Comparison of ENCODE assay signal across 7 cellular contexts in the genomic region with DNA sequence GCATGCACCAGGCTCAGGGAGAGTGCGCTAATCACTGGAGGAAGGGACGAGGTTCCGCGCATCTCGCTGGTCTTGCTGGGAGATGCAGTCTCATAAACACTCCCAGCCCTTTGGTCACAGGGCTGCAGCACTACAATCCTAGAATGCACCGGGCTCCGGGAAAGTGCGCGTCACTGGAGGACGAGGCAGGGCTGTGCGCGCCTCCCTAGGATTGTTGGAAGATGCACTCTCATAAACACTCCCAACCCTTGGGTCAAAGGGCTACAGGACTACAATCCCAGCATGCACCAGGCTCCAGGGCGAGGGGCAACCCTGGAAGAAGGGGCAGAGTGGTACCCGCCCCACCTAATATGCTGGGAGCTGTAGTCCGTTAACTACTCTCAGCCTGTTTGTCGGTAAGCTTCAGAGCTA. TPM values are rescaled to one million over a fixed set of nuclear protein-coding genes. Genes with fewer than 3 reads are reported as not detected.
DNase-seq lines count a peak whose midpoint lies in the region; ATAC-seq, FAIRE-seq and TF ChIP-seq lines count a peak whose summit lies in the region.
"Not testable (repeated sequence)": the region's sequence is repeated elsewhere in the genome, so short reads cannot be mapped to it uniquely, and the experiment has no call there.

No MANE protein-coding gene starts in this region.

- H3K4me1 Mint-ChIP-seq in activated naive CD8-positive, alpha-beta T cell treated with anti-CD3 and anti-CD28 coated beads, Interleukin-2, amount 10 ng/mL, durations not matched to agents 7 days and 5 days = not testable (repeated sequence)
- H3K4me1 Mint-ChIP-seq in nephron = peaks cover 19% of the 10 kb centered on the region

- H3K4me3 ChIP-seq in GM06990 (replicated peaks; ENCODE audit: low read depth, low read length) (peak overlapping the region; percentile 51), iPS-18c (ENCODE audit: insufficient read depth, low read depth, low read length) (peak overlapping the region; percentile 64; the same call in 1 of the 2 replicates)
- H3K4me3 ChIP-seq in endothelial cell of umbilical vein (replicated peaks in 1 of 3; ENCODE audit: insufficient read depth in 1 of 3, low read depth in 1 of 3, low read length in 3 of 3) = not testable (repeated sequence)

- H3K4me3 Mint-ChIP-seq in activated naive CD8-positive, alpha-beta T cell treated with anti-CD3 and anti-CD28 coated beads, Interleukin-2, amount 10 ng/mL, durations not matched to agents 7 days and 5 days = peak overlapping the region; percentile 76
- peak overlapping the region; percentile 93 to 98 (median 94) for H3K4me3 Mint-ChIP-seq in nephron

- not testable (repeated sequence) for BruUV-seq in endothelial cell of umbilical vein (replicated peaks; lab: Mats Ljungman, UMichigan)

- TF ChIP-seq CTCF in GM06990 (IDR thresholded peaks at IDR 0.05; ENCODE audit: insufficient read depth, low read length, poor library complexity, severe bottlenecking); endothelial cell of umbilical vein (IDR thresholded peaks at IDR 0.05; ENCODE audit: extremely low read depth in 1 of 2, insufficient read depth in 1 of 2, low read depth in 1 of 2, low read length in 2 of 2); nephron (IDR thresholded peaks at IDR 0.05; ENCODE audit: unreplicated experiment in 3 of 3): not testable (repeated sequence)

- DNase-seq in GM06990 (ENCODE audit: extremely low read depth, insufficient read length) = peak; percentile 9
- peak; percentile 85 for DNase-seq in RPMI7951 (ENCODE audit: low read depth)
- not testable (repeated sequence) for DNase-seq in activated naive CD8-positive, alpha-beta T cell treated with anti-CD3 and anti-CD28 coated beads, Interleukin-2, amount 10 ng/mL, durations not matched to agents 7 days and 5 days
- DNase-seq in endothelial cell of umbilical vein (ENCODE audit: low read depth, low spot score) = peak; percentile 9
- DNase-seq in stimulated activated CD4-positive, alpha-beta T cell treated with anti-CD3 and anti-CD28 coated beads, Interleukin-15, amount 100 ng/mL, for 24 hours = peak; percentile 64

- H3K27ac ChIP-seq in endothelial cell of umbilical vein (ENCODE audit: insufficient read depth, low read depth, low read length) = not testable (repeated sequence)

- H3K27ac Mint-ChIP-seq in activated naive CD8-positive, alpha-beta T cell treated with anti-CD3 and anti-CD28 coated beads, Interleukin-2, amount 10 ng/mL, durations not matched to agents 7 days and 5 days = not testable (repeated sequence)
- H3K27ac Mint-ChIP-seq in nephron = peak overlapping the region; percentile 62 to 80 (median 70)

- H3K4me1 ChIP-seq in endothelial cell of umbilical vein (ENCODE audit: control insufficient read depth, extremely low read depth, insufficient read depth, low read length) = not testable (repeated sequence)

- not testable (repeated sequence) for H3K36me3 ChIP-seq in GM06990 (ENCODE audit: control insufficient read depth, insufficient read depth, low read length); endothelial cell of umbilical vein (ENCODE audit: control insufficient read depth in 2 of 2, extremely low read depth in 1 of 2, insufficient read depth in 2 of 2, low read length in 2 of 2)

- intact Hi-C loops in endothelial cell of umbilical vein (cut with micrococcal nuclease) = not testable (repeated sequence)

- H2AFZ ChIP-seq in endothelial cell of umbilical vein (ENCODE audit: low read depth, low read length) = not testable (repeated sequence)

- H3K27me3 ChIP-seq in GM06990 (replicated peaks; ENCODE audit: control insufficient read depth, insufficient read depth, low read length); endothelial cell of umbilical vein (ENCODE audit: control insufficient read depth in 2 of 2, insufficient read depth in 2 of 2, low read length in 2 of 2): not testable (repeated sequence)

- not testable (repeated sequence) for H3K79me2 ChIP-seq in endothelial cell of umbilical vein (ENCODE audit: control insufficient read depth, insufficient read depth, low read length)

- not testable (repeated sequence) for H4K20me1 ChIP-seq in endothelial cell of umbilical vein (replicated peaks; ENCODE audit: control insufficient read depth, extremely low read depth, insufficient read depth, low read length)

- POLR2A ChIA-PET in activated naive CD8-positive, alpha-beta T cell treated with anti-CD3 and anti-CD28 coated beads, Interleukin-2, amount 10 ng/mL, durations not matched to agents 7 days and 5 days (lab: Charles Lee); endothelial cell of umbilical vein (lab: Charles Lee): not testable (repeated sequence)

- dilution Hi-C loops in endothelial cell of umbilical vein (cut with MboI; ENCODE audit: extremely low pct_ligation_motif_present, low sequenced_read_pairs) = not testable (repeated sequence)

- H3K9ac ChIP-seq in endothelial cell of umbilical vein (replicated peaks; ENCODE audit: extremely low read depth, insufficient read depth, low read length) = not testable (repeated sequence)

- not testable (repeated sequence) for H3K36me3 Mint-ChIP-seq in activated naive CD8-positive, alpha-beta T cell treated with anti-CD3 and anti-CD28 coated beads, Interleukin-2, amount 10 ng/mL, durations not matched to agents 7 days and 5 days; nephron (ENCODE audit: low read depth)

- TF ChIP-seq POLR2A in endothelial cell of umbilical vein (IDR thresholded peaks at IDR 0.05; ENCODE audit: low read depth, low read length) = not testable (repeated sequence)

- FAIRE-seq in endothelial cell of umbilical vein (lab: Jason Lieb, UNC) = not testable (repeated sequence)

- ATAC-seq in activated naive CD8-positive, alpha-beta T cell treated with anti-CD3 and anti-CD28 coated beads, Interleukin-2, amount 10 ng/mL, durations not matched to agents 7 days and 5 days (ENCODE audit: low read depth) = not testable (repeated sequence)

- not testable (repeated sequence) for H3K4me2 ChIP-seq in endothelial cell of umbilical vein (ENCODE audit: insufficient read depth, low read length)

- H3K27me3 Mint-ChIP-seq in activated naive CD8-positive, alpha-beta T cell treated with anti-CD3 and anti-CD28 coated beads, Interleukin-2, amount 10 ng/mL, durations not matched to agents 7 days and 5 days; nephron (ENCODE audit: low read depth): not testable (repeated sequence)

- not testable (repeated sequence) for H3K9me3 Mint-ChIP-seq in activated naive CD8-positive, alpha-beta T cell treated with anti-CD3 and anti-CD28 coated beads, Interleukin-2, amount 10 ng/mL, durations not matched to agents 7 days and 5 days; nephron

- not testable (repeated sequence) for H3K9me3 ChIP-seq in endothelial cell of umbilical vein (replicated peaks; ENCODE audit: control insufficient read depth, insufficient read depth, low read length); iPS-18c (ENCODE audit: control insufficient read depth, insufficient read depth, low read length)

- CTCF ChIA-PET in endothelial cell of umbilical vein (lab: Charles Lee) = not testable (repeated sequence)

- not testable (repeated sequence) for H3K9me1 ChIP-seq in endothelial cell of umbilical vein (replicated peaks; ENCODE audit: control insufficient read depth, extremely low read depth, insufficient read depth, low read length)

RNA-seq across cellular contexts. Expression of a gene that starts 23.0 kb away (rescaled TPM):
- not detected in 2 replicates for total RNA-seq in RPMI7951 (2014; rRNA removed; shearing (Covaris generic))
- total RNA-seq in activated naive CD8-positive, alpha-beta T cell treated with anti-CD3 and anti-CD28 coated beads, Interleukin-2, amount 10 ng/mL, durations not matched to agents 7 days and 5 days = not detected
- total RNA-seq in endothelial cell of umbilical vein = not detected in 2 replicates
- polyA plus RNA-seq in endothelial cell of umbilical vein = not detected in 2 replicates
- not detected in 2 replicates for polyA plus RNA-seq in endothelial cell of umbilical vein (2011; cell fraction: cytosol; rRNA removed)
- polyA plus RNA-seq in endothelial cell of umbilical vein (2011; cell fraction: nucleus; rRNA removed) = not detected in 2 replicates
- polyA plus RNA-seq in endothelial cell of umbilical vein (2012) = not detected in 2 replicates
- polyA minus RNA-seq in endothelial cell of umbilical vein = not detected in 2 replicates
- not detected for polyA minus RNA-seq in endothelial cell of umbilical vein (2011; cell fraction: cytosol; rRNA and poly(A)+ RNA removed)
- not detected in 2 replicates for polyA minus RNA-seq in endothelial cell of umbilical vein (2011; cell fraction: nucleus; rRNA and poly(A)+ RNA removed)
